16 cellular contexts compared by ENCODE assay signal in genomic region chr9:114309096-114309495, GRCh38. TPM values are rescaled to one million over a fixed set of nuclear protein-coding genes. Genes with fewer than 3 reads are reported as not detected.
"Had no signal": no experiment of that assay in that cellular context is flagged by ENCODE, and none has a peak within 500 bp of the region (broad histone marks: within the 10 kb centered on the region; RNA-seq: fewer than 3 reads in every experiment).

No MANE protein-coding gene starts in this region.

- H3K4me3 ChIP-seq: dorsolateral prefrontal cortex, tibial artery had no signal

- ATAC-seq: activated CD8-positive, alpha-beta T cell treated with anti-CD3 and anti-CD28 coated beads for 36 hours; esophagus mucosa; left colon had no signal

- H3K9me3 Mint-ChIP-seq: activated CD8-positive, alpha-beta T cell treated with anti-CD3 and anti-CD28 coated beads for 36 hours; nephron had no signal

- H3K36me3 Mint-ChIP-seq: activated naive CD8-positive, alpha-beta T cell had no signal

- H3K27ac Mint-ChIP-seq: activated CD8-positive, alpha-beta T cell treated with anti-CD3 and anti-CD28 coated beads for 36 hours; activated naive CD8-positive, alpha-beta T cell; nephron had no signal

- H3K27me3 Mint-ChIP-seq: activated CD8-positive, alpha-beta T cell treated with anti-CD3 and anti-CD28 coated beads for 36 hours; activated naive CD8-positive, alpha-beta T cell had no signal

- H3K27me3 ChIP-seq: dorsolateral prefrontal cortex, tibial artery had no signal

- H3K4me3 Mint-ChIP-seq: activated CD8-positive, alpha-beta T cell treated with anti-CD3 and anti-CD28 coated beads for 36 hours; activated naive CD8-positive, alpha-beta T cell; nephron had no signal

- DNase-seq: activated CD4-positive, CD25-positive, alpha-beta regulatory T cell treated with anti-CD3 and anti-CD28 coated beads, Interleukin-2, amount 50 U/mL, for 72 hours; activated CD8-positive, alpha-beta T cell treated with anti-CD3 and anti-CD28 coated beads for 36 hours; activated gamma-delta T cell; mammary epithelial cell; occipital lobe; stimulated activated CD4-positive, alpha-beta T cell treated with anti-CD3 and anti-CD28 coated beads, Interleukin-4, amount 100 ng/mL, for 1 hour had no signal

- H3K9me3 ChIP-seq: tibial artery had no signal

- H3K27ac ChIP-seq: dorsolateral prefrontal cortex, tibial artery had no signal

RNA-seq across cellular contexts. Expression of gene ORM1, which starts 13.8 kb away (rescaled TPM):
- total RNA-seq: activated CD8-positive, alpha-beta T cell treated with anti-CD3 and anti-CD28 coated beads for 36 hours; cerebellum; fibroblast of villous mesenchyme; left colon; mammary epithelial cell; occipital lobe; pulmonary artery endothelial cell; T-helper 2 cell treated with Interferon-gamma antibody and Interleukin-4, amounts not matched to agents 100 ng/mL and 5 ng/mL, for 36 hours had no signal
- polyA plus RNA-seq: mammary epithelial cell had no signal

RNA-seq across cellular contexts. Expression of gene ORM2, which starts 20.6 kb away (rescaled TPM):
- total RNA-seq: activated CD8-positive, alpha-beta T cell treated with anti-CD3 and anti-CD28 coated beads for 36 hours; cerebellum; fibroblast of villous mesenchyme; left colon; mammary epithelial cell; occipital lobe; pulmonary artery endothelial cell; T-helper 2 cell treated with Interferon-gamma antibody and Interleukin-4, amounts not matched to agents 100 ng/mL and 5 ng/mL, for 36 hours had no signal
- polyA plus RNA-seq: mammary epithelial cell had no signal
